ENCODE assay signal across 33 cellular contexts in the genomic region with DNA sequence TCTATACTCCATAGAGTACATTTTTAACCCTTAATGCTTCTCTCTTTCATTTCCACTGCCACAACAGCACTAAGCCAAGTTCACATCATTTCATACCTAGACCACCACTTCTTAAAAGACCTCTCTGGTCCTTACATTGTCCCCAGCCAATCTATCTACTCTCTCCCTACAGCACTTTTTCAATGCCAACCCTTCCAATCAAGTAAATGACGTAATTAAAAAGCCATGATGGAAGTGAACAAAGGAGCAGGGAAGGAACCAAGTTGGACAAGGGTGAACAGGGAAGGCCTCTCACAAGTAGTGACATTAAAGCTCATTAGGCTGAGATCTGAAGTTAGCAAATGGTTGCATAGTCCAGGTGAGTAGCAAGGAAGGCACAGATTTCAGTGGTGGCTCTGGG.
"Had no signal": no experiment of that assay in that cellular context is flagged by ENCODE, and none has a peak within 500 bp of the region (broad histone marks: within the 10 kb centered on the region; RNA-seq: fewer than 3 reads in every experiment).

No MANE protein-coding gene starts in this region.

- H3K9me3 ChIP-seq: adrenal gland, body of pancreas, breast epithelium had no signal

- H3K4me3 ChIP-seq: adrenal gland, body of pancreas, breast epithelium had no signal

- ATAC-seq: activated CD8-positive, alpha-beta T cell treated with anti-CD3 and anti-CD28 coated beads for 36 hours; activated naive CD4-positive, alpha-beta T cell treated with anti-CD3 and anti-CD28 coated beads, Interleukin-2, amount 50 U/mL, for 72 hours; activated T-cell treated with anti-CD3 and anti-CD28 coated beads, Interleukin-2, amount 50 U/mL, for 4 hours; activated T-cell treated with anti-CD3 and anti-CD28 coated beads, Interleukin-2, amount 50 U/mL, for 72 hours; activated T-helper 17 cell treated with anti-CD3 and anti-CD28 coated beads, Interleukin-2, amount 50 U/mL, for 72 hours; body of pancreas had no signal

- H3K27me3 ChIP-seq: adrenal gland, body of pancreas, brain microvascular endothelial cell, breast epithelium had no signal

- H3K27ac ChIP-seq: adrenal gland, body of pancreas, brain microvascular endothelial cell, breast epithelium, VCaP had no signal

- FAIRE-seq: astrocyte, TTC549 had no signal

- DNase-seq: activated B cell treated with CpG ODN at 0.5 μM for 24 hours; activated CD4-positive, alpha-beta memory T cell treated with anti-CD3 and anti-CD28 coated beads for 36 hours; activated CD4-positive, alpha-beta T cell treated with anti-CD3 and anti-CD28 coated beads for 4 hours; activated CD4-positive, alpha-beta T cell treated with anti-CD3 and anti-CD28 coated beads, Interleukin-2, amount 10 ng/mL, durations not matched to agents 24 days and 14 days; activated CD4-positive, alpha-beta T cell treated with anti-CD3 and anti-CD28 coated beads, Interleukin-2, amount 50 U/mL, for 1 hour; activated CD4-positive, alpha-beta T cell treated with anti-CD3 and anti-CD28 coated beads, Interleukin-2, amount 50 U/mL, for 4 hours; activated CD4-positive, CD25-positive, alpha-beta regulatory T cell treated with anti-CD3 and anti-CD28 coated beads, Interleukin-2, amount 50 U/mL, for 72 hours; activated CD8-positive, alpha-beta memory T cell treated with anti-CD3 and anti-CD28 coated beads, Interleukin-2, amount 50 U/mL, for 4 hours; activated CD8-positive, alpha-beta T cell treated with anti-CD3 and anti-CD28 coated beads for 36 hours; activated effector memory CD4-positive, alpha-beta T cell treated with anti-CD3 and anti-CD28 coated beads, Interleukin-2, amount 50 U/mL, for 16 hours; activated gamma-delta T cell treated with Interleukin-2 at 50 U/mL for 16 hours; activated naive CD4-positive, alpha-beta T cell; activated naive CD4-positive, alpha-beta T cell treated with anti-CD3 and anti-CD28 coated beads for 36 hours; activated naive CD4-positive, alpha-beta T cell treated with anti-CD3 and anti-CD28 coated beads, Interleukin-2, amount 50 U/mL, for 16 hours; activated naive CD8-positive, alpha-beta T cell treated with anti-CD3 and anti-CD28 coated beads for 36 hours; activated T-cell treated with anti-CD3 and anti-CD28 coated beads for 4 hours; activated T-cell treated with anti-CD3 and anti-CD28 coated beads, Interleukin-2, amount 50 U/mL, for 1 hour; activated T-cell treated with anti-CD3 and anti-CD28 coated beads, Interleukin-2, amount 50 U/mL, for 4 hours; activated T-cell treated with anti-CD3 and anti-CD28 coated beads, Interleukin-2, amount 50 U/mL, for 72 hours; adrenal gland; amniotic stem cell; aorta; body of pancreas; brain microvascular endothelial cell; central memory CD4-positive, alpha-beta T cell; T-helper 2 cell; T-helper 9 cell had no signal

- H3K36me3 ChIP-seq: adrenal gland, brain microvascular endothelial cell, breast epithelium had no signal

- H3K4me1 ChIP-seq: adrenal gland, body of pancreas, breast epithelium had no signal
